In the genomic region with DNA sequence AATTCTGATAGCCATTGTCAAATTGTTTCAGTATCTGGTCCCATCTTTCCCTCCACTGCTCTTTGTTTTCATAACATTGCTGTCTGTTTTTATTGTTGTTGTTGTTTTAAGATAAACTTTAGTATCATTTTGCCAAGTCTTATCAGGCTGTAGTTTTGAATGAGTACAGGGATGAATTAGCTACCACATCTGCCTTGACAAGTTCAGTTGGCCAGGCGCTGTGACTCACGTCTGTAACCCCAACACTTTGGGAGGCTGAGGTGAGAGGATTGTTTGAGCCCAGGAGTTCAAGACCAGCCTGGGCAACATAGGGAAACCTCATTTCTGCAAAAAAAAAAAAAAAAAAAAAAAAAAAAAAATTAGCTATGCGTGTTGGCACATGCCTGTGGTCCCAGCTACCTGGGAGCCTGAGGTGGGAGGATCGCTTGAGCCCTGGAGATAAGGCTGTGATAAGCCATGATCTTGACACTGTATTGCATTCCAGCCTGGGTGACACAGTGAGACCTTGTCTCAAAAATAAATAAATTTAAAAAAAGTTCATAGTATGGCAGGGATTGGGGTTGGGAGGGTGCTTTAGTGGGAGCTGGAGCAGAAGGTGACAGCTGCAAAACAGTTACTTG, we compare ENCODE assay signal across 14 cellular contexts. TPM values are rescaled to one million over a fixed set of nuclear protein-coding genes. Genes with fewer than 3 reads are reported as not detected.
A peak's percentile ranks its signal among the peaks of the same experiment; 100 is the strongest.
DNase-seq lines count a peak whose midpoint lies in the region; ATAC-seq, FAIRE-seq and TF ChIP-seq lines count a peak whose summit lies in the region.
"Had no signal": no experiment of that assay in that cellular context is flagged by ENCODE, and none has a peak within 500 bp of the region (broad histone marks: within the 10 kb centered on the region; RNA-seq: fewer than 3 reads in every experiment).

No MANE protein-coding gene starts in this region.

- H3K36me3 ChIP-seq in kidney (ENCODE audit: control insufficient read depth in 1 of 2, insufficient read depth in 2 of 2, low read length in 2 of 2) (no peaks in the 10 kb centered on the region), BE2C (no peaks in the 10 kb centered on the region)

- peaks cover 5% of the 10 kb centered on the region for H3K27me3 Mint-ChIP-seq in activated CD8-positive, alpha-beta memory T cell treated with anti-CD3 and anti-CD28 coated beads, Interleukin-2, amount 10 ng/mL, durations not matched to agents 7 days and 5 days
- H3K27me3 Mint-ChIP-seq in CD4-positive, alpha-beta T cell, result peaks cover 5% of the 10 kb centered on the region
- no peaks in the 10 kb centered on the region for H3K27me3 Mint-ChIP-seq in activated CD4-positive, alpha-beta memory T cell treated with anti-CD3 and anti-CD28 coated beads, Interleukin-2, amount 10 ng/mL, durations not matched to agents 7 days and 5 days

- peaks cover 39% of the 10 kb centered on the region for H3K4me1 Mint-ChIP-seq in activated CD8-positive, alpha-beta memory T cell treated with anti-CD3 and anti-CD28 coated beads, Interleukin-2, amount 10 ng/mL, durations not matched to agents 7 days and 5 days
- H3K4me1 Mint-ChIP-seq in CD4-positive, alpha-beta T cell (ENCODE audit: low read depth), result peaks cover 46% of the 10 kb centered on the region
- H3K4me1 Mint-ChIP-seq in activated CD4-positive, alpha-beta memory T cell treated with anti-CD3 and anti-CD28 coated beads, Interleukin-2, amount 10 ng/mL, durations not matched to agents 7 days and 5 days, result peaks cover 47% of the 10 kb centered on the region

- intact Hi-C loops in CD4-positive, alpha-beta T cell (cut with DNase I, micrococcal nuclease), result loop anchor here in 1 of 2 experiments (10.0 kb wide), 1 partner anchor 739 kb away; a partner anchor contains a TSS
- intact Hi-C loops in kidney (cut with DNase I), result loop anchor here (10.0 kb wide), 2 partner anchors 59 to 169 kb away; a partner anchor contains a TSS

- CTCF ChIA-PET in activated CD8-positive, alpha-beta memory T cell treated with anti-CD3 and anti-CD28 coated beads, Interleukin-2, amount 10 ng/mL, durations not matched to agents 7 days and 5 days (lab: Charles Lee), result interaction anchor here (0.9 to 5.5 kb wide), 7 partner anchors 9 to 175 kb away, joined by 3 to 42 read pairs (median 6); no protein-coding TSS in a partner anchor
- CTCF ChIA-PET in CD4-positive, alpha-beta T cell (lab: Charles Lee), result interaction anchor here (0.6 to 3.7 kb wide), 5 partner anchors 10 to 1361 kb away, joined by 3 to 38 read pairs (median 5); no protein-coding TSS in a partner anchor
- CTCF ChIA-PET in activated CD4-positive, alpha-beta memory T cell treated with anti-CD3 and anti-CD28 coated beads, Interleukin-2, amount 10 ng/mL, durations not matched to agents 7 days and 5 days (lab: Charles Lee), result interaction anchor here (0.7 to 5.5 kb wide), 10 partner anchors 9 to 187 kb away, joined by 3 to 39 read pairs (median 6); a partner anchor contains a TSS

- no peak for TF ChIP-seq CTCF in CD4-positive, alpha-beta T cell (IDR thresholded peaks at IDR 0.05)
- TF ChIP-seq CTCF in kidney (IDR thresholded peaks at IDR 0.05; ENCODE audit: borderline replicate concordance, extremely low read depth, insufficient read depth), result no peak
- TF ChIP-seq CTCF in BE2C (IDR thresholded peaks at IDR 0.05; ENCODE audit: low read depth, low read length), result no peak

- H3K4me3 Mint-ChIP-seq in activated CD8-positive, alpha-beta memory T cell treated with anti-CD3 and anti-CD28 coated beads, Interleukin-2, amount 10 ng/mL, durations not matched to agents 7 days and 5 days, result no peak overlapping the region
- peak overlapping the region; percentile 20 for H3K4me3 Mint-ChIP-seq in CD4-positive, alpha-beta T cell
- no peak overlapping the region for H3K4me3 Mint-ChIP-seq in activated CD4-positive, alpha-beta memory T cell treated with anti-CD3 and anti-CD28 coated beads, Interleukin-2, amount 10 ng/mL, durations not matched to agents 7 days and 5 days

- H3K27ac ChIP-seq in CD4-positive, alpha-beta T cell (ENCODE audit: low read depth, low read length), result no peak overlapping the region
- no peak overlapping the region for H3K27ac ChIP-seq in kidney (ENCODE audit: low read depth in 2 of 2, low read length in 2 of 2)
- H3K27ac ChIP-seq: KMS-11 had no signal

- H3K9me3 ChIP-seq in CD4-positive, alpha-beta T cell (ENCODE audit: control insufficient read depth, low read length), result peaks cover 10% of the 10 kb centered on the region
- H3K9me3 ChIP-seq in kidney (ENCODE audit: control insufficient read depth in 1 of 2, low read length in 2 of 2), result peaks cover 0 to 6% of the 10 kb centered on the region in 2 donors
- H3K9me3 ChIP-seq in BE2C, result peaks cover 4% of the 10 kb centered on the region; the same call in 1 of the 2 replicates

- POLR2A ChIA-PET in CD4-positive, alpha-beta T cell (lab: Charles Lee), result interaction anchor here (0.7 to 6.2 kb wide), 3 partner anchors 9 to 740 kb away, joined by 3 to 59 read pairs (median 4); no protein-coding TSS in a partner anchor
- POLR2A ChIA-PET in activated CD4-positive, alpha-beta memory T cell treated with anti-CD3 and anti-CD28 coated beads, Interleukin-2, amount 10 ng/mL, durations not matched to agents 7 days and 5 days (lab: Charles Lee), result interaction anchor here (0.8 to 7.4 kb wide), 5 partner anchors 10 to 78 kb away, joined by 3 to 78 read pairs (median 5); a partner anchor contains a TSS

- peak; percentile 46 for DNase-seq in activated CD8-positive, alpha-beta memory T cell treated with anti-CD3 and anti-CD28 coated beads, Interleukin-2, amount 10 ng/mL, durations not matched to agents 7 days and 5 days
- DNase-seq in activated CD8-positive, alpha-beta memory T cell treated with anti-CD3 and anti-CD28 coated beads for 24 hours, result no peak
- DNase-seq in CD4-positive, alpha-beta T cell, result no peak
- DNase-seq in activated CD4-positive, alpha-beta memory T cell treated with anti-CD3 and anti-CD28 coated beads, Interleukin-2, amount 10 ng/mL, durations not matched to agents 7 days and 5 days, result no peak
- DNase-seq in kidney, result peak; percentile 29
- no peak for DNase-seq in HK-2 (ENCODE audit: unreplicated experiment)
- no peak for DNase-seq in BE2C
- DNase-seq in DMS79 (lab: John Stamatoyannopoulos, UW), result no peak
- DNase-seq: NCI-H1092 treated with DMSO at 0.1 percent for 48 hours, NCI-H1694 treated with DMSO at 0.1 percent for 48 hours, NCI-H774 had no signal

- no peak for FAIRE-seq in kidney (lab: Jason Lieb, UNC)
- FAIRE-seq: A204.1, H54 had no signal

- no peak for ATAC-seq in activated CD8-positive, alpha-beta memory T cell treated with anti-CD3 and anti-CD28 coated beads, Interleukin-2, amount 10 ng/mL, durations not matched to agents 7 days and 5 days
- ATAC-seq in CD4-positive, alpha-beta T cell (ENCODE audit: poor library complexity), result no peak

- H3K4me3 ChIP-seq in kidney (ENCODE audit: low read length in 2 of 2) (no peak overlapping the region), BE2C (ENCODE audit: low read depth, low read length) (no peak overlapping the region)

- H3K9me3 Mint-ChIP-seq in activated CD8-positive, alpha-beta memory T cell treated with anti-CD3 and anti-CD28 coated beads, Interleukin-2, amount 10 ng/mL, durations not matched to agents 7 days and 5 days (ENCODE audit: low read depth), result peaks cover 6% of the 10 kb centered on the region
- H3K9me3 Mint-ChIP-seq in CD4-positive, alpha-beta T cell, result no peaks in the 10 kb centered on the region
- H3K9me3 Mint-ChIP-seq in activated CD4-positive, alpha-beta memory T cell treated with anti-CD3 and anti-CD28 coated beads, Interleukin-2, amount 10 ng/mL, durations not matched to agents 7 days and 5 days, result peaks cover 7% of the 10 kb centered on the region

- no peak overlapping the region for H3K9ac ChIP-seq in kidney (ENCODE audit: low read length in 2 of 2)
- H3K9ac ChIP-seq: KMS-11 had no signal

- H3K4me1 ChIP-seq in kidney (ENCODE audit: control insufficient read depth in 1 of 2, insufficient read depth in 1 of 2, low read depth in 1 of 2, low read length in 2 of 2) (peaks cover 0 to 6% of the 10 kb centered on the region in 2 donors), BE2C (no peaks in the 10 kb centered on the region; the same call in 1 of the 2 replicates)

- H3K27me3 ChIP-seq in CD4-positive, alpha-beta T cell (ENCODE audit: control insufficient read depth, insufficient read depth, low read length), result no peaks in the 10 kb centered on the region
- H3K27me3 ChIP-seq in BE2C, result no peaks in the 10 kb centered on the region

- H3K36me3 Mint-ChIP-seq in activated CD8-positive, alpha-beta memory T cell treated with anti-CD3 and anti-CD28 coated beads, Interleukin-2, amount 10 ng/mL, durations not matched to agents 7 days and 5 days, result peaks cover 26% of the 10 kb centered on the region
- no peaks in the 10 kb centered on the region for H3K36me3 Mint-ChIP-seq in CD4-positive, alpha-beta T cell (ENCODE audit: low read depth)
- H3K36me3 Mint-ChIP-seq in activated CD4-positive, alpha-beta memory T cell treated with anti-CD3 and anti-CD28 coated beads, Interleukin-2, amount 10 ng/mL, durations not matched to agents 7 days and 5 days (ENCODE audit: low read depth), result peaks cover 30% of the 10 kb centered on the region

- H3K27ac Mint-ChIP-seq in activated CD8-positive, alpha-beta memory T cell treated with anti-CD3 and anti-CD28 coated beads, Interleukin-2, amount 10 ng/mL, durations not matched to agents 7 days and 5 days, result peak overlapping the region; percentile 38
- H3K27ac Mint-ChIP-seq in CD4-positive, alpha-beta T cell, result no peak overlapping the region
- peak overlapping the region; percentile 64 for H3K27ac Mint-ChIP-seq in activated CD4-positive, alpha-beta memory T cell treated with anti-CD3 and anti-CD28 coated beads, Interleukin-2, amount 10 ng/mL, durations not matched to agents 7 days and 5 days

RNA-seq across cellular contexts. Expression of a gene that starts 8.3 kb away (rescaled TPM):
- 10 to 100 TPM; 13.4 to 24.4 TPM for total RNA-seq in activated CD8-positive, alpha-beta memory T cell treated with anti-CD3 and anti-CD28 coated beads, Interleukin-2, amount 10 ng/mL, durations not matched to agents 7 days and 5 days
- 1 to 10 TPM in 1 of 2 experiments, under 1 TPM in 1; 0.95 to 1.9 TPM for total RNA-seq in CD4-positive, alpha-beta T cell
- 10 to 100 TPM; 14.2 to 15.1 TPM for total RNA-seq in activated CD4-positive, alpha-beta memory T cell treated with anti-CD3 and anti-CD28 coated beads, Interleukin-2, amount 10 ng/mL, durations not matched to agents 7 days and 5 days
- total RNA-seq in kidney, result 8.0 TPM
- 1.9 TPM for polyA plus RNA-seq in kidney (ENCODE audit: insufficient read depth, low read depth, low replicate concordance)
- 11.4 TPM for polyA plus RNA-seq in BE2C (2012; ENCODE audit: insufficient read depth, insufficient read length, low read depth)

Comparison
In these comparisons a context has a peak if more than half of its experiments do, and no peak if none do; other contexts are left out.
1. DNase-seq: peak in activated CD8-positive, alpha-beta memory T cell treated with anti-CD3 and anti-CD28 coated beads, Interleukin-2, amount 10 ng/mL, durations not matched to agents 7 days and 5 days (single experiment) and kidney (single experiment); none in activated CD8-positive, alpha-beta memory T cell treated with anti-CD3 and anti-CD28 coated beads for 24 hours (single experiment), CD4-positive, alpha-beta T cell (0 of 10), activated CD4-positive, alpha-beta memory T cell treated with anti-CD3 and anti-CD28 coated beads, Interleukin-2, amount 10 ng/mL, durations not matched to agents 7 days and 5 days (single experiment), HK-2 (single experiment), BE2C (single experiment) and DMS79 (single experiment).